ENCODE assay signal across 8 cellular contexts in the genomic region with DNA sequence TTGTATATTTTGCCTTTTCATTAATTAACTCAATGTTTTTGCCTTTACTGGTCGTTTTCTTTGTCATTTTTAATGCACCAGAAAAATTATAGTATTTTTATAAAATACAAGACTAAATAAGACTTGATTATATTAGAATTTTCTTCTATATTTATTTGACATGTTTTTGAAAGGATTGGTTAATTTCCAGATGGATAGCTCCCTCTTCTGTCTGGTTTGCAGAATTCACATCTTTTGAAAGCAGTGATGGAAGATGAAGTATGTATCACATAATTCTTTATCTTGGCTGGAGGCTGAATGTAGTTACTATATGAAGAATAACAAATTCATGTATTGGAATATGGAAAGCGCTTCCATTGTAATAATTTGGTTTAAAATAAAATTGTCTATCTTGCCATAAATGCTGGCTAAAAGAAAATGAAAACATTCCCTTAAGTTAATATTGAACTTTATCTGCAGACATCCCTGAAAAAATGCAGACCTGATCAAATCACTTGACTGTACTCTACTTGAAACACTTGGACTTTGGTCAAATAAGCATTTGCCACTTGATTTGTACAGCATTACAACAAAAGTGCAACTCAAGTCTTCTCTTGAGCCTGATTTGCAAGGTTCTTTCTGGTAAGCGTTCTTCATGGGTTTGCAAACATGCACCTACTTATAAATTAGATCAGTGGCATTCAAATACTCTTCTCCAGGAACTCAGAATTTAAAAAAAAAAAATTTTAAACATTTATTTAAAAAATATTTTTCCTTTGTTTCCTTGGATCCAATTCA.
A peak's percentile ranks its signal among the peaks of the same experiment; 100 is the strongest.
DNase-seq lines count a peak whose midpoint lies in the region; ATAC-seq, FAIRE-seq and TF ChIP-seq lines count a peak whose summit lies in the region.

No MANE protein-coding gene starts in this region.

- no peak overlapping the region for H3K9ac ChIP-seq in BLaER1

- ATAC-seq in RWPE2 (ENCODE audit: low read depth) (peak; percentile 25; the same call in 1 of the 3 replicates), HG03139 (IDR thresholded peaks at IDR 0.05; ENCODE audit: unreplicated experiment) (no peak), GM19351 (IDR thresholded peaks at IDR 0.05; ENCODE audit: unreplicated experiment) (no peak)
- ATAC-seq in stimulated activated naive B cell treated with anti-CD40 and anti-IgM and Interleukin-4, amounts not matched to agents 10 μg/mL and 1 μg/mL and 100 μg/mL, for 72 hours (replicated peaks), result no peak

- TF ChIP-seq EP300 in tibial nerve (IDR thresholded peaks at IDR 0.05), result no peak

- peak; percentile 40 for DNase-seq in HTR-8/SVneo (ENCODE audit: insufficient read length, low spot score)
- no peak for DNase-seq in RWPE2 (ENCODE audit: low spot score)
- DNase-seq in frontal cortex (ENCODE audit: low spot score in 2 of 2), result peak in 1 of 2 donors; percentile 8
- DNase-seq in tibial nerve (ENCODE audit: low spot score in 2 of 2), result no peak
- DNase-seq in stimulated activated naive B cell treated with anti-CD40 and anti-IgM and Interleukin-4, amounts not matched to agents 10 μg/mL and 1 μg/mL and 100 μg/mL, for 72 hours, result no peak

- no peak overlapping the region for H3K4me3 Mint-ChIP-seq in stimulated activated naive B cell treated with anti-CD40 and anti-IgM and Interleukin-4, amounts not matched to agents 10 μg/mL and 1 μg/mL and 100 μg/mL, for 72 hours

- no peaks in the 10 kb centered on the region for H3K36me3 Mint-ChIP-seq in stimulated activated naive B cell treated with anti-CD40 and anti-IgM and Interleukin-4, amounts not matched to agents 10 μg/mL and 1 μg/mL and 100 μg/mL, for 72 hours

- H3K9me3 Mint-ChIP-seq in stimulated activated naive B cell treated with anti-CD40 and anti-IgM and Interleukin-4, amounts not matched to agents 10 μg/mL and 1 μg/mL and 100 μg/mL, for 72 hours, result no peaks in the 10 kb centered on the region

- WGBS in tibial nerve, 2 donors, result 36% methylated on average over 3 of the region's 3 CpGs

- peak; percentile 88 for TF ChIP-seq CTCF in RWPE2 (IDR thresholded peaks at IDR 0.05; ENCODE audit: poor library complexity, severe bottlenecking)
- TF ChIP-seq CTCF in tibial nerve (IDR thresholded peaks at IDR 0.05), result peak; percentile 30 to 61 (median 39)

- TF ChIP-seq POLR2A in tibial nerve (IDR thresholded peaks at IDR 0.05), result no peak

- H3K27ac Mint-ChIP-seq in stimulated activated naive B cell treated with anti-CD40 and anti-IgM and Interleukin-4, amounts not matched to agents 10 μg/mL and 1 μg/mL and 100 μg/mL, for 72 hours, result no peak overlapping the region

- H3K27me3 Mint-ChIP-seq in stimulated activated naive B cell treated with anti-CD40 and anti-IgM and Interleukin-4, amounts not matched to agents 10 μg/mL and 1 μg/mL and 100 μg/mL, for 72 hours, result peaks cover 5% of the 10 kb centered on the region in 2 donors

- no peaks in the 10 kb centered on the region for H4K20me1 ChIP-seq in BLaER1

- no peak overlapping the region for H3K4me3 ChIP-seq in BLaER1
- H3K4me3 ChIP-seq in RWPE2 (ENCODE audit: severe bottlenecking), result no peak overlapping the region
- H3K4me3 ChIP-seq in tibial nerve, result no peak overlapping the region

- H3K4me1 Mint-ChIP-seq in stimulated activated naive B cell treated with anti-CD40 and anti-IgM and Interleukin-4, amounts not matched to agents 10 μg/mL and 1 μg/mL and 100 μg/mL, for 72 hours, result no peaks in the 10 kb centered on the region

- H3K9me3 ChIP-seq in BLaER1 (no peaks in the 10 kb centered on the region), RWPE2 (ENCODE audit: severe bottlenecking) (no peaks in the 10 kb centered on the region), tibial nerve (no peaks in the 10 kb centered on the region)

- H3K27ac ChIP-seq in BLaER1 (peak overlapping the region; percentile 86), RWPE2 (ENCODE audit: poor library complexity, severe bottlenecking) (peak overlapping the region; percentile 21), tibial nerve (no peak overlapping the region)

- FAIRE-seq in HTR-8/SVneo (lab: Jason Lieb, UNC) (no peak), frontal cortex (lab: Jason Lieb, UNC) (peak; percentile 97)

- H3K4me1 ChIP-seq in BLaER1 (peaks cover 62% of the 10 kb centered on the region), RWPE2 (ENCODE audit: insufficient read depth, poor library complexity, severe bottlenecking) (peaks cover 22% of the 10 kb centered on the region), tibial nerve (peaks cover 0 to 12% (median 6%) of the 10 kb centered on the region in 4 donors)

- H3K4me2 ChIP-seq in BLaER1, result peak overlapping the region; percentile 77

- H3K36me3 ChIP-seq in BLaER1, result no peaks in the 10 kb centered on the region
- no peaks in the 10 kb centered on the region for H3K36me3 ChIP-seq in RWPE2 (ENCODE audit: low read depth)
- H3K36me3 ChIP-seq in tibial nerve, result no peaks in the 10 kb centered on the region

- H3K27me3 ChIP-seq in BLaER1, result no peaks in the 10 kb centered on the region
- no peaks in the 10 kb centered on the region for H3K27me3 ChIP-seq in RWPE2 (ENCODE audit: insufficient read depth, poor library complexity, severe bottlenecking)
- no peaks in the 10 kb centered on the region for H3K27me3 ChIP-seq in tibial nerve

Comparison
In these comparisons a context has a peak if more than half of its experiments do, and no peak if none do; other contexts are left out.
1. H3K27ac ChIP-seq: peak in BLaER1 (single experiment) and RWPE2 (single experiment); none in tibial nerve (0 of 4).